Comparison of ENCODE assay signal across 8 cellular contexts in genomic region chr9:36136277-36136893, GRCh38. TPM values are rescaled to one million over a fixed set of nuclear protein-coding genes. Genes with fewer than 3 reads are reported as not detected.
DNase-seq lines count a peak whose midpoint lies in the region; ATAC-seq and TF ChIP-seq lines count a peak whose summit lies in the region.

A gene with protein sequence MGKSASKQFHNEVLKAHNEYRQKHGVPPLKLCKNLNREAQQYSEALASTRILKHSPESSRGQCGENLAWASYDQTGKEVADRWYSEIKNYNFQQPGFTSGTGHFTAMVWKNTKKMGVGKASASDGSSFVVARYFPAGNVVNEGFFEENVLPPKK (plus strand): TSS chr9:36136733. CDS start chr9:36136779, 46 bp downstream.

- WGBS in ovary, 3 donors: 0 to 2% (median 1%) methylated on average over 53 to 82 of the region's 82 CpGs
- WGBS in thymus: under 1% methylated on average over 82 of the region's 82 CpGs

- no peaks in the 10 kb centered on the region for H3K27me3 ChIP-seq in ovary
- no peaks in the 10 kb centered on the region for H3K27me3 ChIP-seq in thymus (ENCODE audit: control insufficient read depth, insufficient read depth)

- H3K4me3 Mint-ChIP-seq in activated naive CD4-positive, alpha-beta T cell treated with anti-CD3 and anti-CD28 coated beads, Interleukin-2, amount 50 U/mL, for 24 hours: peak within 1 kb of the TSS; percentile 89

- intact Hi-C loops in head of caudate nucleus (cut with DNase I): no loop called here
- intact Hi-C loops in ovary (cut with DNase I): no loop called here

- H3K9me3 Mint-ChIP-seq in activated naive CD4-positive, alpha-beta T cell treated with anti-CD3 and anti-CD28 coated beads, Interleukin-2, amount 50 U/mL, for 24 hours: no peaks in the 10 kb centered on the region

- DNase-seq in D341Med (ENCODE audit: low spot score): peak; percentile 96
- DNase-seq in HK-2 (ENCODE audit: unreplicated experiment): peak; percentile 58
- peak; percentile 24 for DNase-seq in SKM-1 (lab: John Stamatoyannopoulos, UW; ENCODE audit: unreplicated experiment)
- peak; percentile 44 to 91 (median 82) for DNase-seq in head of caudate nucleus
- DNase-seq in ovary: peak; percentile 63 to 80 (median 70)

- H3K9me3 ChIP-seq in ovary: no peaks in the 10 kb centered on the region
- H3K9me3 ChIP-seq in thymus (ENCODE audit: control insufficient read depth): no peaks in the 10 kb centered on the region

- H3K4me1 Mint-ChIP-seq in activated naive CD4-positive, alpha-beta T cell treated with anti-CD3 and anti-CD28 coated beads, Interleukin-2, amount 50 U/mL, for 24 hours: peaks cover 49% of the 10 kb centered on the region

- peaks cover 8% of the 10 kb centered on the region for H3K4me1 ChIP-seq in ovary (ENCODE audit: insufficient read depth)
- H3K4me1 ChIP-seq in thymus (ENCODE audit: control insufficient read depth, insufficient read depth, low read length): peaks cover 24% of the 10 kb centered on the region

- H3K27me3 Mint-ChIP-seq in activated naive CD4-positive, alpha-beta T cell treated with anti-CD3 and anti-CD28 coated beads, Interleukin-2, amount 50 U/mL, for 24 hours: no peaks in the 10 kb centered on the region

- peak within 1 kb of the TSS; percentile 85 for H3K27ac Mint-ChIP-seq in activated naive CD4-positive, alpha-beta T cell treated with anti-CD3 and anti-CD28 coated beads, Interleukin-2, amount 50 U/mL, for 24 hours

- peak in 1 of 3 donors; percentile 18 for TF ChIP-seq CTCF in ovary (IDR thresholded peaks at IDR 0.05)

- no peak for TF ChIP-seq EP300 in ovary (IDR thresholded peaks at IDR 0.05)

- peak within 1 kb of the TSS; percentile 60 for H3K4me3 ChIP-seq in ovary
- peak within 1 kb of the TSS; percentile 62 for H3K4me3 ChIP-seq in thymus (ENCODE audit: low read length)

- H3K36me3 Mint-ChIP-seq in activated naive CD4-positive, alpha-beta T cell treated with anti-CD3 and anti-CD28 coated beads, Interleukin-2, amount 50 U/mL, for 24 hours: no peaks in the 10 kb centered on the region

- ATAC-seq in GM19452 (IDR thresholded peaks at IDR 0.05; ENCODE audit: unreplicated experiment): peak; percentile 92

- H3K27ac ChIP-seq in ovary (peak within 1 kb of the TSS in 1 of 2 donors; percentile 34), thymus (ENCODE audit: low read depth) (no peak within 1 kb of the TSS)

- no peaks in the 10 kb centered on the region for H3K36me3 ChIP-seq in ovary
- H3K36me3 ChIP-seq in thymus (ENCODE audit: control insufficient read depth, insufficient read depth): no peaks in the 10 kb centered on the region

- TF ChIP-seq POLR2A in ovary (IDR thresholded peaks at IDR 0.05): peak; percentile 42

RNA-seq across cellular contexts. Expression of the gene that starts here (rescaled TPM):
- 10 to 100 TPM in 6 of 7 donors, 1 to 10 TPM in 1; 8.3 to 30.9 (median 16.0) TPM for total RNA-seq in ovary
- polyA plus RNA-seq in ovary (10 to 100 TPM; 13.6 to 34.6 TPM), thymus (27.0 TPM)

Comparison
In these comparisons a context has a peak if more than half of its experiments do, and no peak if none do; other contexts are left out.
1. DNase-seq: peak in every context shown above with its lines; median percentile 96 in D341Med; 82 in head of caudate nucleus; 70 in ovary; 58 in HK-2; 24 in SKM-1.